In the genomic region with DNA sequence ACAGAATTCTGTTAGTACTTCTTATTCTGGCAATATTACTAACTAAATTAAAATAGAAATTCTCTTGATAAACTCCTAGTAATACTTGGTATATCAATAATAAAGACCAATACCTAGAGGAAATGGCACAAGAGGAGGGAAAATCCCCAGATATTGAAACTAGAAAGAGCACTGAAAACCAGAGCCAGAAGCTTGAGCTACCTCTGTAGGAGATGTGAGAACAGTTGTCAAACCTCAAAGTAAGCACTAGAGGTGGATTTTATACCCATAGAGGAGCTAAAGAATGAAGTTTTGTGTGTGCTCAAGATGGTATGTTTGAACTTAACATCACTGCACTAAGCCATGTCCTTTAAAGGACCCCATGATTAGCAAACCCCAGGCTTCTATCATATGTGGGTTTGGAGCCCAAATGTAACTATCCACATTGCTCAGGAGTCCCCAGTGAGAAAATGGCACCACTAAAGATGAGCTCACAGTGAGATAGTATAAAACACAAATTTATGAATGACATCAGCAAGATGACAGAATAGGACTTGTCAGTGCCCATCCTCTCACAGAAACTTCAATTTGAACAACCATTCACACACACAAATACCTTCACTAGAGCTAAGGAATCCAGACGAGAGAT, we compare ENCODE assay signal across 14 cellular contexts.
DNase-seq lines count a peak whose midpoint lies in the region; ATAC-seq, FAIRE-seq and TF ChIP-seq lines count a peak whose summit lies in the region.
"Had no signal": no experiment of that assay in that cellular context is flagged by ENCODE, and none has a peak within 500 bp of the region (broad histone marks: within the 10 kb centered on the region; RNA-seq: fewer than 3 reads in every experiment).

No MANE protein-coding gene starts in this region.

- no peaks in the 10 kb centered on the region for H4K20me1 ChIP-seq in GM12878 (ENCODE audit: control insufficient read depth, insufficient read depth)

- 100% methylated on average over 1 of the region's 1 CpG for WGBS in GM12878 (ENCODE audit: insufficient coverage, insufficient replicate concordance, low lambda C conversion rate, missing lambda C conversion rate)

- no peaks in the 10 kb centered on the region for H3K9me3 Mint-ChIP-seq in progenitor cell of endocrine pancreas (ENCODE audit: low read depth)
- H3K9me3 Mint-ChIP-seq: activated naive CD8-positive, alpha-beta T cell treated with anti-CD3 and anti-CD28 coated beads, Interleukin-2, amount 50 U/mL, for 24 hours; CD8-positive, alpha-beta memory T cell; stimulated activated naive CD8-positive, alpha-beta T cell treated with anti-CD3 and anti-CD28 coated beads, Interleukin-15, Interleukin-2, amounts not matched to agents 100 ng/mL and 50 ng/mL, for 24 hours had no signal

- no peak overlapping the region for H3K4me2 ChIP-seq in GM12878 (ENCODE audit: control insufficient read depth, insufficient read depth)
- H3K4me2 ChIP-seq: PC-9 had no signal

- DNase-seq in GM12878 (ENCODE audit: low read depth, low spot score) (no peak), progenitor cell of endocrine pancreas (ENCODE audit: low spot score, unreplicated experiment) (no peak), GM03348 (ENCODE audit: low spot score) (no peak), Right ventricle myocardium superior (no peak)
- DNase-seq: activated naive CD8-positive, alpha-beta T cell treated with anti-CD3 and anti-CD28 coated beads, Interleukin-2, amount 50 U/mL, for 24 hours; CD8-positive, alpha-beta memory T cell; Kasumi-1; mesendoderm; NCI-H2171 treated with DMSO at 0.1 percent for 48 hours; PC-9 had no signal

- H3K27me3 Mint-ChIP-seq in progenitor cell of endocrine pancreas = no peaks in the 10 kb centered on the region
- H3K27me3 Mint-ChIP-seq: activated naive CD8-positive, alpha-beta T cell treated with anti-CD3 and anti-CD28 coated beads, Interleukin-2, amount 50 U/mL, for 24 hours; CD8-positive, alpha-beta memory T cell; stimulated activated naive CD8-positive, alpha-beta T cell treated with anti-CD3 and anti-CD28 coated beads, Interleukin-15, Interleukin-2, amounts not matched to agents 100 ng/mL and 50 ng/mL, for 24 hours had no signal

- peak; percentile 81 for FAIRE-seq in GM12878 (lab: Jason Lieb, UNC)

- peaks cover 3% of the 10 kb centered on the region for H3K36me3 Mint-ChIP-seq in progenitor cell of endocrine pancreas (ENCODE audit: insufficient read depth)

- no peaks in the 10 kb centered on the region for H3K36me3 ChIP-seq in GM12878 (ENCODE audit: control insufficient read depth in 2 of 2, insufficient read depth in 2 of 2, low read length in 1 of 2)

- in situ Hi-C loops in GM12878 (cut with MboI) = no loop called here

- no peak overlapping the region for H2AFZ ChIP-seq in GM12878 (ENCODE audit: control insufficient read depth, low read depth, low read length)
- H2AFZ ChIP-seq: PC-9 had no signal

- RAD21 ChIA-PET in GM12878 (lab: Charles Lee; ENCODE audit: unreplicated experiment) = interaction anchor here (0.9 kb wide), 1 partner anchor 110 kb away, joined by 3 read pairs; no protein-coding TSS in a partner anchor

- no peak overlapping the region for H3K27ac ChIP-seq in GM12878 (ENCODE audit: control insufficient read depth, insufficient read depth)
- H3K27ac ChIP-seq: PC-9 had no signal

- H3K4me1 Mint-ChIP-seq in progenitor cell of endocrine pancreas (ENCODE audit: low read depth) = peaks cover 4% of the 10 kb centered on the region
- H3K4me1 Mint-ChIP-seq: activated naive CD8-positive, alpha-beta T cell treated with anti-CD3 and anti-CD28 coated beads, Interleukin-2, amount 50 U/mL, for 24 hours; CD8-positive, alpha-beta memory T cell had no signal

- no peak for TF ChIP-seq POLR2A in GM12878 (IDR thresholded peaks at IDR 0.05; ENCODE audit: low read depth, low read length)

- H3K27ac Mint-ChIP-seq in progenitor cell of endocrine pancreas = no peak overlapping the region
- H3K27ac Mint-ChIP-seq: activated naive CD8-positive, alpha-beta T cell treated with anti-CD3 and anti-CD28 coated beads, Interleukin-2, amount 50 U/mL, for 24 hours; CD8-positive, alpha-beta memory T cell; stimulated activated naive CD8-positive, alpha-beta T cell treated with anti-CD3 and anti-CD28 coated beads, Interleukin-15, Interleukin-2, amounts not matched to agents 100 ng/mL and 50 ng/mL, for 24 hours had no signal

- POLR2A ChIA-PET in GM12878 (lab: Charles Lee) = interaction anchor here (0.6 to 1.5 kb wide), 2 partner anchors 9 to 159 kb away, joined by 3 read pairs; no protein-coding TSS in a partner anchor

- CTCF ChIA-PET in GM12878 (lab: Yijun Ruan, JAX) = no interaction called here

- intact Hi-C loops in GM12878 (cut with micrococcal nuclease; ENCODE audit: unreplicated experiment) (no loop called here), Right ventricle myocardium superior (cut with DNase I) (no loop called here)

- SMC1A ChIA-PET in GM12878 (lab: Charles Lee; ENCODE audit: uncharacterized antibody, unreplicated experiment) = interaction anchor here (0.7 to 1.5 kb wide), 4 partner anchors 9 to 32 kb away, joined by 3 to 5 read pairs (median 4); no protein-coding TSS in a partner anchor

- no peaks in the 10 kb centered on the region for H3K27me3 ChIP-seq in GM12878 (replicated peaks in 1 of 2; ENCODE audit: control insufficient read depth in 2 of 2, insufficient read depth in 2 of 2, low read length in 1 of 2)

- H3K4me3 Mint-ChIP-seq in progenitor cell of endocrine pancreas (ENCODE audit: low read depth) = no peak overlapping the region
- H3K4me3 Mint-ChIP-seq: activated naive CD8-positive, alpha-beta T cell treated with anti-CD3 and anti-CD28 coated beads, Interleukin-2, amount 50 U/mL, for 24 hours; CD8-positive, alpha-beta memory T cell; stimulated activated naive CD8-positive, alpha-beta T cell treated with anti-CD3 and anti-CD28 coated beads, Interleukin-15, Interleukin-2, amounts not matched to agents 100 ng/mL and 50 ng/mL, for 24 hours had no signal

- H3K9me3 ChIP-seq in GM12878 (replicated peaks; ENCODE audit: control insufficient read depth, insufficient read depth, low read length) = no peaks in the 10 kb centered on the region

- TF ChIP-seq CTCF in GM12878 (IDR thresholded peaks at IDR 0.05 in 2 of 3, conservative IDR thresholded peaks at IDR 0.05 in 1 of 3; ENCODE audit: control insufficient read depth in 2 of 3, extremely low read depth in 1 of 3, insufficient read depth in 1 of 3, low read depth in 3 of 3, low read length in 3 of 3) = no peak
- no peak for TF ChIP-seq CTCF in progenitor cell of endocrine pancreas (IDR thresholded peaks at IDR 0.05; ENCODE audit: unreplicated experiment)

- H3K79me2 ChIP-seq in GM12878 (ENCODE audit: control insufficient read depth, insufficient read depth, low read length) = no peaks in the 10 kb centered on the region

- BruUV-seq in GM12878 (replicated peaks; lab: Mats Ljungman, UMichigan) = no TSS peak

- peaks cover 4% of the 10 kb centered on the region; the same call in 1 of the 2 replicates for H3K4me1 ChIP-seq in GM12878 (ENCODE audit: control insufficient read depth, insufficient read depth, low read length)

- no peak overlapping the region for H3K9ac ChIP-seq in GM12878 (ENCODE audit: control insufficient read depth, insufficient read depth, low read length)

- no peak for TF ChIP-seq RAD21 in GM12878 (IDR thresholded peaks at IDR 0.05; ENCODE audit: insufficient read depth, low read depth, low read length)

- ATAC-seq in GM18909 (IDR thresholded peaks at IDR 0.05; ENCODE audit: poor library complexity, unreplicated experiment) = peak; percentile 95
- peak; percentile 96 for ATAC-seq in GM21529 (IDR thresholded peaks at IDR 0.05; ENCODE audit: unreplicated experiment)
- ATAC-seq in HG03064 (IDR thresholded peaks at IDR 0.05; ENCODE audit: low read depth, unreplicated experiment) = peak; percentile 78
- peak; percentile 90 for ATAC-seq in GM12878
- no peak for ATAC-seq in Right ventricle myocardium superior (ENCODE audit: poor library complexity)
- ATAC-seq: activated naive CD8-positive, alpha-beta T cell treated with anti-CD3 and anti-CD28 coated beads, Interleukin-2, amount 50 U/mL, for 24 hours had no signal

- TF ChIP-seq EP300 in GM12878 (IDR thresholded peaks at IDR 0.05; ENCODE audit: borderline replicate concordance in 1 of 2, control insufficient read depth in 1 of 2, low read depth in 2 of 2, low read length in 2 of 2) = no peak

- H3K4me3 ChIP-seq in GM12878 = no peak overlapping the region
- H3K4me3 ChIP-seq: PC-9 had no signal

TF ChIP-seq in GM12878, 131 proteins besides CTCF, POLR2A, EP300 and RAD21:
- TF ChIP-seq RUNX3 (IDR thresholded peaks at IDR 0.05; ENCODE audit: low read length) (0 out of 2 replicates have a peak, but pooled peaks have one; percentile 12), NR2C2 (IDR thresholded peaks at IDR 0.05; ENCODE audit: borderline replicate concordance, control insufficient read depth, insufficient read length, low read depth) (no peak)
